ENCODE assay signal across 8 cellular contexts in the genomic region with DNA sequence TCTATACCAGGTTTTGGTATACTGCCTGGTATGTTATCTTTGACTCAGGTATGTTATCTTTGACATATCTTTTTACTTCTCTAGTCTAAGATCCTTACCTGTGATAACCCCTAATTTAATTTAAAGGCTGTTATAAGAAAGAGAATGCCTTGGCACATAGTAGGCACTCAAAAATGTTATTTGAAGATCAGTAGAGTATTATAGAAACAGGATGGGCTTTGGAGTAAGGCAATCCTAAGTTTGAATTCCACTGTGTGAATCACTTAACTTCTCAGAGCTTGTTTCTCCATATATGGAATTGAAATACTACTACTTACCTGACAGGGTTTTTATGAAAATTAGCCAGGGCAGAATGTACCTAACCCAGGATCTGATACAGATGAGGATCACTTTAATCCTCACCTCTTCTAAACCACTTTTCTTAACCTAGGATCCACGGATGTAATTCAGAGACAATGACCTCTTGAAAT. TPM values are rescaled to one million over a fixed set of nuclear protein-coding genes. Genes with fewer than 3 reads are reported as not detected.
DNase-seq lines count a peak whose midpoint lies in the region; ATAC-seq and TF ChIP-seq lines count a peak whose summit lies in the region.

No MANE protein-coding gene starts in this region.

- DNase-seq in Daoy (ENCODE audit: low read depth) (peak; percentile 9), adipocyte (ENCODE audit: low read depth) (peak; percentile 10), mesothelial cell of epicardium (ENCODE audit: low spot score in 2 of 2, unreplicated experiment in 2 of 2) (no peak), NCI-H2196 treated with DMSO at 0.1 percent for 48 hours (lab: John Stamatoyannopoulos, UW; ENCODE audit: unreplicated experiment) (no peak), omental fat pad (ENCODE audit: low spot score) (no peak), NCI-H446 treated with DMSO at 0.1 percent for 48 hours (lab: John Stamatoyannopoulos, UW) (no peak), 8988T (no peak)

- H3K27ac ChIP-seq in KOPT-K1 (ENCODE audit: low read depth, low read length, poor library complexity, severe bottlenecking) = peak overlapping the region; percentile 95

- TF ChIP-seq CTCF in mesothelial cell of epicardium (IDR thresholded peaks at IDR 0.05; ENCODE audit: unreplicated experiment) (no peak), omental fat pad (IDR thresholded peaks at IDR 0.05) (no peak)

- H3K27me3 Mint-ChIP-seq in mesothelial cell of epicardium (ENCODE audit: low read depth) = no peaks in the 10 kb centered on the region

- H3K9ac ChIP-seq in adipocyte (ENCODE audit: low read length) = peak overlapping the region; percentile 85

- H3K4me1 ChIP-seq in adipocyte (ENCODE audit: control insufficient read depth, insufficient read depth, low read length) = peaks cover 14% of the 10 kb centered on the region

- H3K4me3 Mint-ChIP-seq in mesothelial cell of epicardium = peak overlapping the region; percentile 94

- H3K27me3 ChIP-seq in adipocyte (replicated peaks; ENCODE audit: control insufficient read depth, insufficient read depth, low read length) = no peaks in the 10 kb centered on the region

- H3K4me1 Mint-ChIP-seq in mesothelial cell of epicardium = peaks cover 26% of the 10 kb centered on the region

- no peaks in the 10 kb centered on the region for H3K36me3 Mint-ChIP-seq in mesothelial cell of epicardium

- no peaks in the 10 kb centered on the region for H3K9me3 Mint-ChIP-seq in mesothelial cell of epicardium

- H3K4me3 ChIP-seq in adipocyte (ENCODE audit: low read length) = peak overlapping the region; percentile 95

- no peak for ATAC-seq in omental fat pad (ENCODE audit: low FRiP score)

- no peaks in the 10 kb centered on the region for H3K9me3 ChIP-seq in KOPT-K1 (ENCODE audit: insufficient read depth, low read length, poor library complexity, severe bottlenecking)
- no peaks in the 10 kb centered on the region for H3K9me3 ChIP-seq in adipocyte (ENCODE audit: control insufficient read depth, low read length)

- peaks cover 60% of the 10 kb centered on the region for H3K36me3 ChIP-seq in KOPT-K1 (ENCODE audit: insufficient read depth, low read length)
- peaks cover 7% of the 10 kb centered on the region for H3K36me3 ChIP-seq in adipocyte (ENCODE audit: control insufficient read depth, insufficient read depth, low read length, severe bottlenecking)

- H3K27ac Mint-ChIP-seq in mesothelial cell of epicardium = peak overlapping the region; percentile 98

RNA-seq across cellular contexts. Expression of a gene that starts 1.2 kb away (rescaled TPM):
- 28.5 and 33.3 TPM in 2 replicates for total RNA-seq in Daoy (2014; rRNA removed; shearing (Covaris generic))
- total RNA-seq in mesothelial cell of epicardium (12.3 to 13.3 TPM (median 12.8 TPM) in 3 replicates), omental fat pad (under 1 TPM; 0.13 to 0.79 (median 0.38) TPM)

Comparison
In these comparisons a context has a peak if more than half of its experiments do, and no peak if none do; other contexts are left out.
1. DNase-seq: peak in Daoy (single experiment) and adipocyte (single experiment); none in mesothelial cell of epicardium (0 of 2), NCI-H2196 treated with DMSO at 0.1 percent for 48 hours (single experiment), omental fat pad (single experiment), NCI-H446 treated with DMSO at 0.1 percent for 48 hours (single experiment) and 8988T (single experiment).